In the genomic region with DNA sequence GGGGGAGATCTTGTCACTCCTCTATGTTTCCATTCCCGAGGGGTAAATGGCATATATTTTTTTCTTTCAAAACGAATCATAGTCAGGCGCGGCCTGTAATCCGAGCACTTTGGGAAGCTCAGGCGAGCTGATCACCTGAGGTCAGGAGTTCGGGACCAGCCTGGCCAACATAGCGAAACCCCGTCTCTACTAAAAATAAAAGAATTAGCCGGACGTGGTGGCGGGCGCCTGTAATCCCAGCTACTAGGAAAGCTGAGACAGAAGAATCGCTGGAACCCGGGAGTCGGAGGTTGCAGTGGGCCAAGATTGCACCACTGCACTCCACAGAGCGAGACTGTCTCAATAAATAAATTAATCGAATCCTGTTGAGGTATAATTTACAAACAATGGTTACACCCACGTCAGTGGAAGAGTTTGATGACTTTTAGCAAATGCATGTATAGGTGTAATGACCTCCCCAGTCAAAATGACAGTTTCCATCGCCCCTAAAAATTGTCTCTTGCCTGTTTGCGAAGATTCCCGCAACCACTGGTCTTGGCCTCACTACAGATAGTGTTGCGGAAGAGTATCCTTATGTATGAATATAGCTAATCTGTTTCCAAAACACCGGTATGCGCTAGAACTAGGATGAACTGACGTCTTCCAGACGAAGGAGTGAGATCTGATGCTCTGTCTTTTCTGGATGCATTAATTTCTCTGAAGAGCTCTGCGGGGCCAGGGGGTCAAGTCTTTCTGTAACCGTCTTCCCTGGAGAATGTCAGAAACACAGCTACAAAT, we compare ENCODE assay signal across 8 cellular contexts. TPM values are rescaled to one million over a fixed set of nuclear protein-coding genes. Genes with fewer than 3 reads are reported as not detected.
A peak's percentile ranks its signal among the peaks of the same experiment; 100 is the strongest.
DNase-seq lines count a peak whose midpoint lies in the region; ATAC-seq and TF ChIP-seq lines count a peak whose summit lies in the region.

No MANE protein-coding gene starts in this region.

- H3K9me3 ChIP-seq in mesodermal cell (ENCODE audit: control insufficient read depth, low read length), result no peaks in the 10 kb centered on the region

- no peak for ATAC-seq in stimulated activated naive CD8-positive, alpha-beta T cell treated with anti-CD3 and anti-CD28 coated beads, Interleukin-15, Interleukin-2, amounts not matched to agents 100 U/mL and 50 U/mL, for 24 hours
- no peak for ATAC-seq in GM18870 (IDR thresholded peaks at IDR 0.05; ENCODE audit: unreplicated experiment)
- ATAC-seq in GM21447 (IDR thresholded peaks at IDR 0.05; ENCODE audit: unreplicated experiment), result no peak

- peaks cover 30% of the 10 kb centered on the region for H3K36me3 Mint-ChIP-seq in stimulated activated naive CD8-positive, alpha-beta T cell treated with anti-CD3 and anti-CD28 coated beads, Interleukin-15, Interleukin-2, amounts not matched to agents 100 ng/mL and 50 ng/mL, for 24 hours (ENCODE audit: low read depth)

- H3K27ac Mint-ChIP-seq in stimulated activated naive CD8-positive, alpha-beta T cell treated with anti-CD3 and anti-CD28 coated beads, Interleukin-15, Interleukin-2, amounts not matched to agents 100 ng/mL and 50 ng/mL, for 24 hours, result peak overlapping the region; percentile 92

- WGBS in mesodermal cell (ENCODE audit: insufficient coverage in 2 of 2), 2 experiments, result 87 to 89% methylated on average over 23 to 26 of the region's 29 CpGs

- peaks cover 16% of the 10 kb centered on the region for H3K27me3 Mint-ChIP-seq in stimulated activated naive CD8-positive, alpha-beta T cell treated with anti-CD3 and anti-CD28 coated beads, Interleukin-15, Interleukin-2, amounts not matched to agents 100 ng/mL and 50 ng/mL, for 24 hours

- H3K4me3 ChIP-seq in brain microvascular endothelial cell (ENCODE audit: low read depth, low read length) (peak overlapping the region; percentile 92), mesodermal cell (ENCODE audit: extremely low read depth, insufficient read depth, low read length, poor library complexity, severe bottlenecking) (peak overlapping the region; percentile 69)

- no peaks in the 10 kb centered on the region for H3K27me3 ChIP-seq in brain microvascular endothelial cell (replicated peaks)

- no peak for DNase-seq in stimulated activated naive CD8-positive, alpha-beta T cell treated with anti-CD3 and anti-CD28 coated beads, Interleukin-15, Interleukin-2, amounts not matched to agents 100 U/mL and 50 U/mL, for 24 hours
- DNase-seq in brain microvascular endothelial cell (no peak), NCI-H128 (lab: John Stamatoyannopoulos, UW; ENCODE audit: unreplicated experiment) (no peak), T1000 (lab: John Stamatoyannopoulos, UW) (no peak)

- H3K36me3 ChIP-seq in brain microvascular endothelial cell (replicated peaks) (peaks cover 9% of the 10 kb centered on the region), mesodermal cell (ENCODE audit: control insufficient read depth, insufficient read depth, low read length) (peaks cover 28% of the 10 kb centered on the region)

- H3K4me3 Mint-ChIP-seq in stimulated activated naive CD8-positive, alpha-beta T cell treated with anti-CD3 and anti-CD28 coated beads, Interleukin-15, Interleukin-2, amounts not matched to agents 100 ng/mL and 50 ng/mL, for 24 hours, result peak overlapping the region; percentile 86

- H3K4me1 Mint-ChIP-seq in stimulated activated naive CD8-positive, alpha-beta T cell treated with anti-CD3 and anti-CD28 coated beads, Interleukin-15, Interleukin-2, amounts not matched to agents 100 ng/mL and 50 ng/mL, for 24 hours (ENCODE audit: low read depth), result peaks cover 39% of the 10 kb centered on the region

- no peaks in the 10 kb centered on the region for H3K9me3 Mint-ChIP-seq in stimulated activated naive CD8-positive, alpha-beta T cell treated with anti-CD3 and anti-CD28 coated beads, Interleukin-15, Interleukin-2, amounts not matched to agents 100 ng/mL and 50 ng/mL, for 24 hours

- in situ Hi-C loops in brain microvascular endothelial cell (cut with HindIII; ENCODE audit: low pct_ligation_motif_present, low sequenced_read_pairs), result no loop called here

- H3K27ac ChIP-seq in brain microvascular endothelial cell (no peak overlapping the region), mesodermal cell (ENCODE audit: low read depth, low read length, severe bottlenecking) (peak overlapping the region; percentile 85)

- H3K4me1 ChIP-seq in mesodermal cell (ENCODE audit: control insufficient read depth, insufficient read depth, low read length, poor library complexity, severe bottlenecking), result peaks cover 9% of the 10 kb centered on the region

- no peak for TF ChIP-seq CTCF in brain microvascular endothelial cell (IDR thresholded peaks at IDR 0.05; ENCODE audit: low read depth, low read length, missing control alignments)

RNA-seq across cellular contexts. Expression of a gene that starts 0.9 kb away (rescaled TPM):
- 25.9 TPM for polyA plus RNA-seq in mesodermal cell (2013, experiment 1 of 2)
- polyA plus RNA-seq in mesodermal cell (2013, experiment 2 of 2), result 25.2 TPM
